ENCODE assay signal across 29 cellular contexts in genomic region chr18:63523660-63524059, GRCh38. TPM values are rescaled to one million over a fixed set of nuclear protein-coding genes. Genes with fewer than 3 reads are reported as not detected.
DNase-seq lines count a peak whose midpoint lies in the region; ATAC-seq and TF ChIP-seq lines count a peak whose summit lies in the region.
"Had no signal": no experiment of that assay in that cellular context is flagged by ENCODE, and none has a peak within 500 bp of the region (broad histone marks: within the 10 kb centered on the region; RNA-seq: fewer than 3 reads in every experiment).

No MANE protein-coding gene starts in this region.

- no peaks in the 10 kb centered on the region for H3K27me3 ChIP-seq in BE2C
- H3K27me3 ChIP-seq: cardiac muscle cell, Peyer's patch, tibial nerve had no signal

- POLR2A ChIA-PET in activated CD4-positive, alpha-beta memory T cell treated with anti-CD3 and anti-CD28 coated beads, Interleukin-2, amount 10 ng/mL, durations not matched to agents 7 days and 5 days (lab: Charles Lee): no interaction called here

- H3K36me3 Mint-ChIP-seq in activated CD4-positive, alpha-beta T cell treated with anti-CD3 and anti-CD28 coated beads, Interleukin-2, amount 10 ng/mL, durations not matched to agents 24 days and 14 days (ENCODE audit: low read depth): no peaks in the 10 kb centered on the region
- H3K36me3 Mint-ChIP-seq in activated CD4-positive, alpha-beta memory T cell treated with anti-CD3 and anti-CD28 coated beads, Interleukin-2, amount 10 ng/mL, durations not matched to agents 7 days and 5 days (ENCODE audit: low read depth): no peaks in the 10 kb centered on the region
- H3K36me3 Mint-ChIP-seq: CD4-positive, alpha-beta memory T cell; natural killer cell had no signal

- H3K4me1 Mint-ChIP-seq in activated CD4-positive, alpha-beta T cell treated with anti-CD3 and anti-CD28 coated beads, Interleukin-2, amount 10 ng/mL, durations not matched to agents 24 days and 14 days: no peaks in the 10 kb centered on the region
- no peaks in the 10 kb centered on the region for H3K4me1 Mint-ChIP-seq in activated CD4-positive, alpha-beta memory T cell treated with anti-CD3 and anti-CD28 coated beads, Interleukin-2, amount 10 ng/mL, durations not matched to agents 7 days and 5 days
- H3K4me1 Mint-ChIP-seq: CD4-positive, alpha-beta memory T cell had no signal

- DNase-seq in activated CD4-positive, alpha-beta T cell treated with anti-CD3 and anti-CD28 coated beads, Interleukin-2, amount 10 ng/mL, durations not matched to agents 24 days and 14 days: peak; percentile 28
- no peak for DNase-seq in activated CD4-positive, alpha-beta T cell treated with anti-CD3 and anti-CD28 coated beads, Interleukin-2, amount 50 U/mL, for 1 hour
- peak; percentile 31 for DNase-seq in NCI-H69 (lab: John Stamatoyannopoulos, UW)
- DNase-seq in fibroblast of peridontal ligament (ENCODE audit: extremely low read depth): peak; percentile 18
- DNase-seq in stromal cell of bone marrow (ENCODE audit: low read depth): peak; percentile 3
- DNase-seq in activated CD4-positive, alpha-beta memory T cell treated with anti-CD3 and anti-CD28 coated beads, Interleukin-2, amount 10 ng/mL, durations not matched to agents 7 days and 5 days: no peak
- DNase-seq in BE2C: no peak
- DNase-seq: activated CD4-positive, alpha-beta T cell treated with anti-CD3 and anti-CD28 coated beads, Interleukin-2, amount 50 U/mL, for 48 hours; activated gamma-delta T cell treated with Interleukin-2 at 50 U/mL for 16 hours; CD4-positive, alpha-beta memory T cell; dermis blood vessel endothelial cell; hypothalamus; islet precursor cell; natural killer cell; NCI-H1694; NCI-H226; Peyer's patch; posterior cingulate gyrus; stimulated activated naive CD4-positive, alpha-beta T cell treated with Interleukin-2 at 50 U/mL for 16 hours; T-helper 2 cell had no signal

- no peaks in the 10 kb centered on the region for H3K9me3 ChIP-seq in BE2C
- H3K9me3 ChIP-seq: Peyer's patch, tibial nerve had no signal

- H3K36me3 ChIP-seq in BE2C: no peaks in the 10 kb centered on the region
- H3K36me3 ChIP-seq: cardiac muscle cell, Peyer's patch, tibial nerve had no signal

- H3K4me3 ChIP-seq in BE2C (ENCODE audit: low read depth, low read length): no peak overlapping the region
- H3K4me3 ChIP-seq: cardiac muscle cell, Peyer's patch, tibial nerve had no signal

- TF ChIP-seq CTCF in BE2C (IDR thresholded peaks at IDR 0.05; ENCODE audit: low read depth, low read length): no peak

- no peak for ATAC-seq in GM19023 (IDR thresholded peaks at IDR 0.05; ENCODE audit: unreplicated experiment)
- ATAC-seq: natural killer cell had no signal

- H3K27me3 Mint-ChIP-seq in activated CD4-positive, alpha-beta T cell treated with anti-CD3 and anti-CD28 coated beads, Interleukin-2, amount 10 ng/mL, durations not matched to agents 24 days and 14 days: peaks cover 32% of the 10 kb centered on the region
- peaks cover 36% of the 10 kb centered on the region for H3K27me3 Mint-ChIP-seq in activated CD4-positive, alpha-beta memory T cell treated with anti-CD3 and anti-CD28 coated beads, Interleukin-2, amount 10 ng/mL, durations not matched to agents 7 days and 5 days

- CTCF ChIA-PET in activated CD4-positive, alpha-beta memory T cell treated with anti-CD3 and anti-CD28 coated beads, Interleukin-2, amount 10 ng/mL, durations not matched to agents 7 days and 5 days (lab: Charles Lee): no interaction called here

- no peak overlapping the region for H3K27ac Mint-ChIP-seq in activated CD4-positive, alpha-beta T cell treated with anti-CD3 and anti-CD28 coated beads, Interleukin-2, amount 10 ng/mL, durations not matched to agents 24 days and 14 days
- no peak overlapping the region for H3K27ac Mint-ChIP-seq in activated CD4-positive, alpha-beta memory T cell treated with anti-CD3 and anti-CD28 coated beads, Interleukin-2, amount 10 ng/mL, durations not matched to agents 7 days and 5 days
- H3K27ac Mint-ChIP-seq: CD4-positive, alpha-beta memory T cell; natural killer cell had no signal

- intact Hi-C loops in activated CD4-positive, alpha-beta T cell treated with anti-CD3 and anti-CD28 coated beads, Interleukin-2, amount 10 ng/mL, durations not matched to agents 24 days and 14 days (cut with micrococcal nuclease): no loop called here

- H3K9me3 Mint-ChIP-seq in activated CD4-positive, alpha-beta T cell treated with anti-CD3 and anti-CD28 coated beads, Interleukin-2, amount 10 ng/mL, durations not matched to agents 24 days and 14 days: no peaks in the 10 kb centered on the region
- no peaks in the 10 kb centered on the region for H3K9me3 Mint-ChIP-seq in activated CD4-positive, alpha-beta memory T cell treated with anti-CD3 and anti-CD28 coated beads, Interleukin-2, amount 10 ng/mL, durations not matched to agents 7 days and 5 days
- H3K9me3 Mint-ChIP-seq: natural killer cell had no signal

- H3K4me1 ChIP-seq in BE2C: no peaks in the 10 kb centered on the region
- H3K4me1 ChIP-seq: Peyer's patch had no signal

- no peak overlapping the region for H3K4me3 Mint-ChIP-seq in activated CD4-positive, alpha-beta T cell treated with anti-CD3 and anti-CD28 coated beads, Interleukin-2, amount 10 ng/mL, durations not matched to agents 24 days and 14 days
- no peak overlapping the region for H3K4me3 Mint-ChIP-seq in activated CD4-positive, alpha-beta memory T cell treated with anti-CD3 and anti-CD28 coated beads, Interleukin-2, amount 10 ng/mL, durations not matched to agents 7 days and 5 days
- H3K4me3 Mint-ChIP-seq: CD4-positive, alpha-beta memory T cell; natural killer cell had no signal

RNA-seq across cellular contexts. Expression of gene SERPINB12, which starts 18.5 kb away (rescaled TPM):
- not detected in 2 replicates for total RNA-seq in activated CD4-positive, alpha-beta T cell treated with anti-CD3 and anti-CD28 coated beads, Interleukin-2, amount 10 ng/mL, durations not matched to agents 24 days and 14 days
- total RNA-seq in activated CD4-positive, alpha-beta memory T cell treated with anti-CD3 and anti-CD28 coated beads, Interleukin-2, amount 10 ng/mL, durations not matched to agents 7 days and 5 days: not detected
- polyA plus RNA-seq in BE2C (2012; ENCODE audit: insufficient read depth, insufficient read length, low read depth): not detected
- total RNA-seq: cardiac muscle cell; CD4-positive, alpha-beta memory T cell; dermis blood vessel endothelial cell; endothelial cell of umbilical vein; frontal cortex; natural killer cell; Peyer's patch; SK-MEL-5; skeletal muscle tissue; tibial nerve had no signal
- polyA plus RNA-seq: adipose tissue; AG04450; cardiac muscle cell; CD4-positive, alpha-beta memory T cell; endothelial cell of umbilical vein had no signal

RNA-seq across cellular contexts. Expression of gene SERPINB5, which starts 46.9 kb away (rescaled TPM):
- total RNA-seq in activated CD4-positive, alpha-beta T cell treated with anti-CD3 and anti-CD28 coated beads, Interleukin-2, amount 10 ng/mL, durations not matched to agents 24 days and 14 days: not detected in 2 replicates
- total RNA-seq in activated CD4-positive, alpha-beta memory T cell treated with anti-CD3 and anti-CD28 coated beads, Interleukin-2, amount 10 ng/mL, durations not matched to agents 7 days and 5 days: not detected
- polyA plus RNA-seq in BE2C (2012; ENCODE audit: insufficient read depth, insufficient read length, low read depth): not detected
- total RNA-seq: cardiac muscle cell; CD4-positive, alpha-beta memory T cell; endothelial cell of umbilical vein; natural killer cell; SK-MEL-5; skeletal muscle tissue; tibial nerve had no signal
- polyA plus RNA-seq: AG04450; cardiac muscle cell; CD4-positive, alpha-beta memory T cell; endothelial cell of umbilical vein had no signal

Comparison
In these comparisons a context has a peak if more than half of its experiments do, and no peak if none do; other contexts are left out.
1. DNase-seq: peak in activated CD4-positive, alpha-beta T cell treated with anti-CD3 and anti-CD28 coated beads, Interleukin-2, amount 10 ng/mL, durations not matched to agents 24 days and 14 days (single experiment), NCI-H69 (single experiment), fibroblast of peridontal ligament (single experiment) and stromal cell of bone marrow (single experiment); none in activated CD4-positive, alpha-beta T cell treated with anti-CD3 and anti-CD28 coated beads, Interleukin-2, amount 50 U/mL, for 1 hour (single experiment), activated CD4-positive, alpha-beta memory T cell treated with anti-CD3 and anti-CD28 coated beads, Interleukin-2, amount 10 ng/mL, durations not matched to agents 7 days and 5 days (single experiment) and BE2C (single experiment).